ENCODE assay signal across 8 cellular contexts in the genomic region with DNA sequence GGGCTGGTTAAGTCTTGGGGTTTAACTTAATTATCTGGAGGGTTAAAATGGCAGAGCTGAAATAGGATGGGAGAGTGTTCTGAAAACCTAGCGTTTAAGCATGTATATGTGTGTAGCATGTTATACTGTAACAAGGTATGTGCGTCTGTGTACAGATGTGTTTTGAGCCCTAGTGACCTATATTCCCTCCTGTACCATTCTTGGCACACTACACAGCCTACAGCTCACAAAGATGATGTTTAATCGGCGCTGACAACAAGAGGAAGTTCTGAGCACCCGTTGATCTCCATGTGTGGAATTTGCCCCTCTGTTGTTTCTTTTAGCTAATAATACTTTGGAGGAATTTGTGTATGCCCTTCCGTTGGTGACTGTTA. TPM values are rescaled to one million over a fixed set of nuclear protein-coding genes. Genes with fewer than 3 reads are reported as not detected.
DNase-seq lines count a peak whose midpoint lies in the region; ATAC-seq, FAIRE-seq and TF ChIP-seq lines count a peak whose summit lies in the region.

No MANE protein-coding gene starts in this region.

- H3K27ac Mint-ChIP-seq in CD4-positive, CD25-positive, alpha-beta regulatory T cell, result peak overlapping the region; percentile 58 to 88 (median 86)
- H3K27ac Mint-ChIP-seq in IgD-negative memory B cell, result peak overlapping the region; percentile 40 to 77 (median 46)
- H3K27ac Mint-ChIP-seq in naive thymus-derived CD8-positive, alpha-beta T cell, result peak overlapping the region; percentile 63 to 95 (median 88)

- H3K27ac ChIP-seq in CD4-positive, CD25-positive, alpha-beta regulatory T cell (ENCODE audit: insufficient read depth, low read length, poor library complexity, severe bottlenecking), result no peak overlapping the region
- H3K27ac ChIP-seq in colonic mucosa, result peak overlapping the region; percentile 83

- peaks cover 12% of the 10 kb centered on the region for H3K27me3 Mint-ChIP-seq in CD4-positive, CD25-positive, alpha-beta regulatory T cell
- H3K27me3 Mint-ChIP-seq in IgD-negative memory B cell, result peaks cover 7% of the 10 kb centered on the region
- H3K27me3 Mint-ChIP-seq in naive thymus-derived CD8-positive, alpha-beta T cell, result no peaks in the 10 kb centered on the region

- peaks cover 4 to 25% (median 14%) of the 10 kb centered on the region in 4 donors for H3K4me1 Mint-ChIP-seq in CD4-positive, CD25-positive, alpha-beta regulatory T cell
- peaks cover 9 to 35% (median 10%) of the 10 kb centered on the region in 3 donors for H3K4me1 Mint-ChIP-seq in IgD-negative memory B cell
- H3K4me1 Mint-ChIP-seq in naive thymus-derived CD8-positive, alpha-beta T cell, result peaks cover 17 to 51% (median 34%) of the 10 kb centered on the region in 4 donors

- POLR2A ChIA-PET in naive thymus-derived CD8-positive, alpha-beta T cell (lab: Charles Lee), result interaction anchor here (0.7 to 3.1 kb wide), 7 partner anchors 32 to 210 kb away, joined by 3 to 31 read pairs (median 6); no protein-coding TSS in a partner anchor

- H3K36me3 Mint-ChIP-seq in CD4-positive, CD25-positive, alpha-beta regulatory T cell, result peaks cover 6% of the 10 kb centered on the region
- H3K36me3 Mint-ChIP-seq in IgD-negative memory B cell, result no peaks in the 10 kb centered on the region
- H3K36me3 Mint-ChIP-seq in naive thymus-derived CD8-positive, alpha-beta T cell, result peaks cover 0 to 7% (median 3%) of the 10 kb centered on the region in 3 donors

- H3K9me3 Mint-ChIP-seq in CD4-positive, CD25-positive, alpha-beta regulatory T cell, result peaks cover 0 to 2% (median 0%) of the 10 kb centered on the region in 7 donors
- no peaks in the 10 kb centered on the region for H3K9me3 Mint-ChIP-seq in IgD-negative memory B cell
- no peaks in the 10 kb centered on the region for H3K9me3 Mint-ChIP-seq in naive thymus-derived CD8-positive, alpha-beta T cell

- peaks cover 18% of the 10 kb centered on the region for H3K4me1 ChIP-seq in CD4-positive, CD25-positive, alpha-beta regulatory T cell (ENCODE audit: control insufficient read depth, insufficient read depth, low read length, poor library complexity, severe bottlenecking)
- H3K4me1 ChIP-seq in colonic mucosa, result no peaks in the 10 kb centered on the region

- peak in 1 of 3 donors; percentile 29 for DNase-seq in CD4-positive, CD25-positive, alpha-beta regulatory T cell
- peak; percentile 37 for DNase-seq in colonic mucosa
- DNase-seq in naive thymus-derived CD8-positive, alpha-beta T cell, result peak in 3 of 10 donors; percentile 17 to 38 (median 35)
- no peak for DNase-seq in NCI-H226
- no peak for DNase-seq in urothelium cell line (ENCODE audit: low spot score)

- intact Hi-C loops in colonic mucosa (cut with DNase I), result no loop called here

- no peaks in the 10 kb centered on the region for H3K27me3 ChIP-seq in CD4-positive, CD25-positive, alpha-beta regulatory T cell (ENCODE audit: control insufficient read depth, insufficient read depth, low read length)
- no peaks in the 10 kb centered on the region for H3K27me3 ChIP-seq in colonic mucosa

- H3K9ac ChIP-seq in colonic mucosa (ENCODE audit: low read depth in 2 of 2, low read length in 2 of 2), result peak overlapping the region in 1 of 2 donors; percentile 98

- peak overlapping the region; percentile 80 to 94 (median 92) for H3K4me3 Mint-ChIP-seq in CD4-positive, CD25-positive, alpha-beta regulatory T cell
- H3K4me3 Mint-ChIP-seq in IgD-negative memory B cell, result peak overlapping the region; percentile 85 to 94 (median 88)
- peak overlapping the region; percentile 81 to 98 (median 92) for H3K4me3 Mint-ChIP-seq in naive thymus-derived CD8-positive, alpha-beta T cell

- peak in 1 of 2 donors; percentile 5 for ATAC-seq in CD4-positive, CD25-positive, alpha-beta regulatory T cell (ENCODE audit: low read depth in 2 of 2)
- peak; percentile 18 to 36 for ATAC-seq in naive thymus-derived CD8-positive, alpha-beta T cell
- ATAC-seq in HG03469 (IDR thresholded peaks at IDR 0.05; ENCODE audit: unreplicated experiment), result no peak
- no peak for ATAC-seq in HG02870 (IDR thresholded peaks at IDR 0.05; ENCODE audit: unreplicated experiment)

- no peaks in the 10 kb centered on the region for H3K9me3 ChIP-seq in CD4-positive, CD25-positive, alpha-beta regulatory T cell (ENCODE audit: control insufficient read depth in 2 of 2, low read length in 2 of 2)
- no peaks in the 10 kb centered on the region for H3K9me3 ChIP-seq in colonic mucosa

- H3K36me3 ChIP-seq in CD4-positive, CD25-positive, alpha-beta regulatory T cell (ENCODE audit: control insufficient read depth, insufficient read depth, low read length), result no peaks in the 10 kb centered on the region
- no peaks in the 10 kb centered on the region for H3K36me3 ChIP-seq in colonic mucosa

- TF ChIP-seq CTCF in colonic mucosa (IDR thresholded peaks at IDR 0.05), result no peak

- peak overlapping the region; percentile 84 for H3K4me3 ChIP-seq in CD4-positive, CD25-positive, alpha-beta regulatory T cell (ENCODE audit: low read depth, low read length)
- H3K4me3 ChIP-seq in colonic mucosa, result peak overlapping the region; percentile 74

- no peak for FAIRE-seq in urothelium cell line (lab: Jason Lieb, UNC)

RNA-seq across cellular contexts. Expression of gene CARMIL1, which starts 1.4 kb away (rescaled TPM):
- total RNA-seq in CD4-positive, CD25-positive, alpha-beta regulatory T cell, result 3.0 TPM
- polyA plus RNA-seq in CD4-positive, CD25-positive, alpha-beta regulatory T cell, result 1 to 10 TPM in 1 of 4 donors, under 1 TPM in 3; 0.36 to 1.8 (median 0.45) TPM
- 1.1 TPM for polyA plus RNA-seq in IgD-negative memory B cell
- total RNA-seq in colonic mucosa, result 10 to 100 TPM; 38.6 to 50.2 TPM
- total RNA-seq in naive thymus-derived CD8-positive, alpha-beta T cell, result 10 to 100 TPM; 12.8 to 13.3 TPM
- 1 to 10 TPM; 1.3 to 1.9 (median 1.7) TPM for polyA plus RNA-seq in naive thymus-derived CD8-positive, alpha-beta T cell

Comparison
In these comparisons a context has a peak if more than half of its experiments do, and no peak if none do; other contexts are left out.
1. ATAC-seq: peak in naive thymus-derived CD8-positive, alpha-beta T cell (2 of 2); none in HG03469 (single experiment) and HG02870 (single experiment).
2. Peak in every context shown above with its lines, with median percentiles within 50 percentile points of each other: H3K27ac Mint-ChIP-seq and H3K4me3 Mint-ChIP-seq.